Comparison of ENCODE assay signal across 18 cellular contexts in the genomic region with DNA sequence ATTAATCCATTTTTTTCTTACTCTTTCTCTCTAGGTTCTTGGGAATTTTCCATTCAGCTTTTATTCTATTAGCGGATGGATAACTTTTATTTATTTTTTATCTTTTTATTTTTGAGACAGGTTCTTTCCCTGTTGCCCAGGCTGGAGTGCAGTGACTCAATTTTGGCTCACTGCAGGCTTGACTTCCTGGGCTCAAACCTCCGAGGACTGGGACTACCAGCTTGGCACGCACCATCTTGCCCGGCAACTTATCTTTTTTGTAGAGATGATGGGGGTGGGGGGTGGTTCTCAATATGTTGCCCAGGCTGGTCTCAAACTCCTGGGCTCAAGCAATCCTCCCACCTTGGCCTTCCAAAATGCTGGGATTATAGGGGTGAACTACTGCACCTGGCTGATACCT. TPM values are rescaled to one million over a fixed set of nuclear protein-coding genes. Genes with fewer than 3 reads are reported as not detected.
A peak's percentile ranks its signal among the peaks of the same experiment; 100 is the strongest.
DNase-seq lines count a peak whose midpoint lies in the region; ATAC-seq and TF ChIP-seq lines count a peak whose summit lies in the region.
"Had no signal": no experiment of that assay in that cellular context is flagged by ENCODE, and none has a peak within 500 bp of the region (broad histone marks: within the 10 kb centered on the region; RNA-seq: fewer than 3 reads in every experiment).

No MANE protein-coding gene starts in this region.

- H3K4me3 ChIP-seq in OCI-LY3 (ENCODE audit: low read length): no peak overlapping the region
- H3K4me3 ChIP-seq in epithelial cell of esophagus (ENCODE audit: low read length): no peak overlapping the region
- H3K4me3 ChIP-seq: PC-9, SK-N-MC had no signal

- H3K27ac ChIP-seq in OCI-LY3 (ENCODE audit: low read length): no peak overlapping the region
- H3K27ac ChIP-seq: PC-9, SK-N-MC had no signal

- no peak for TF ChIP-seq CTCF in OCI-LY3 (IDR thresholded peaks at IDR 0.05; ENCODE audit: low read depth, low read length)
- TF ChIP-seq CTCF in epithelial cell of esophagus (IDR thresholded peaks at IDR 0.05; ENCODE audit: insufficient read depth, low read depth, low read length, missing control alignments): no peak

- peaks cover 29% of the 10 kb centered on the region for H3K4me1 ChIP-seq in OCI-LY3 (ENCODE audit: low read length)

- no peak overlapping the region for H2AFZ ChIP-seq in OCI-LY3 (ENCODE audit: low read depth, low read length)
- H2AFZ ChIP-seq: PC-9 had no signal

- no peaks in the 10 kb centered on the region for H3K79me2 ChIP-seq in OCI-LY3 (ENCODE audit: low read length)

- no peaks in the 10 kb centered on the region for H4K20me1 ChIP-seq in OCI-LY3 (ENCODE audit: insufficient read depth, low read length)

- peak overlapping the region; percentile 30 for H3K4me2 ChIP-seq in OCI-LY3 (ENCODE audit: low read length)
- H3K4me2 ChIP-seq: PC-9 had no signal

- no peaks in the 10 kb centered on the region for H3K9me3 ChIP-seq in OCI-LY3 (ENCODE audit: insufficient read depth, low read length)

- DNase-seq in NCI-H524 (lab: John Stamatoyannopoulos, UW) (peak; percentile 32 to 44), NCI-H524 treated with DMSO at 0.1 percent for 48 hours (lab: John Stamatoyannopoulos, UW) (no peak), epithelial cell of esophagus (ENCODE audit: low read depth) (peak; percentile 76), sciatic nerve (ENCODE audit: low spot score) (peak; percentile 41), midbrain (lab: John Stamatoyannopoulos, UW) (no peak)
- DNase-seq in stimulated activated CD4-positive, alpha-beta T cell treated with anti-CD3 and anti-CD28 coated beads, Interleukin-4, amount 100 ng/mL, for 24 hours: no peak
- DNase-seq: 8988T, GOT3, HCEC 1CT, NCI-H1092, NCI-H1436, NCI-H187 treated with DMSO at 0.1 percent for 48 hours, PC-9, RPMI8226, SHP77 treated with DMSO at 0.1 percent for 48 hours had no signal

- no peak overlapping the region for H3K9ac ChIP-seq in OCI-LY3 (ENCODE audit: low read length)

- H3K27me3 ChIP-seq in OCI-LY3 (ENCODE audit: low read depth, low read length): peaks cover 17% of the 10 kb centered on the region

- ATAC-seq in sciatic nerve: no peak

- intact Hi-C loops in sciatic nerve (cut with DNase I): no loop called here

- no peaks in the 10 kb centered on the region for H3K36me3 ChIP-seq in OCI-LY3 (replicated peaks; ENCODE audit: low read depth, low read length)

RNA-seq across cellular contexts. Expression of a gene that starts 36.1 kb away (rescaled TPM):
- 0.22 TPM for total RNA-seq in sciatic nerve
- total RNA-seq: NCI-H460, PC-9 had no signal

RNA-seq across cellular contexts. Expression of a gene that starts 39.8 kb away (rescaled TPM):
- total RNA-seq in sciatic nerve: 83.5 TPM

Comparison
In these comparisons a context has a peak if more than half of its experiments do, and no peak if none do; other contexts are left out.
1. DNase-seq: peak in NCI-H524 (2 of 2), epithelial cell of esophagus (single experiment) and sciatic nerve (single experiment); none in NCI-H524 treated with DMSO at 0.1 percent for 48 hours (single experiment), stimulated activated CD4-positive, alpha-beta T cell treated with anti-CD3 and anti-CD28 coated beads, Interleukin-4, amount 100 ng/mL, for 24 hours (single experiment) and midbrain (single experiment).